ENCODE assay signal across 11 cellular contexts in genomic region chr4:7134737-7135388, GRCh38. TPM values are rescaled to one million over a fixed set of nuclear protein-coding genes. Genes with fewer than 3 reads are reported as not detected.
DNase-seq lines count a peak whose midpoint lies in the region; ATAC-seq and TF ChIP-seq lines count a peak whose summit lies in the region.
"Had no signal": no experiment of that assay in that cellular context is flagged by ENCODE, and none has a peak within 500 bp of the region (broad histone marks: within the 10 kb centered on the region; RNA-seq: fewer than 3 reads in every experiment).

No MANE protein-coding gene starts in this region.

- peaks cover 11% of the 10 kb centered on the region for H3K9me3 Mint-ChIP-seq in glutamatergic neuron (ENCODE audit: unreplicated experiment)

- no peaks in the 10 kb centered on the region for H3K27me3 ChIP-seq in A673 (replicated peaks; ENCODE audit: insufficient read depth, low read depth, low read length, poor library complexity)
- no peaks in the 10 kb centered on the region for H3K27me3 ChIP-seq in breast epithelium

- ATAC-seq in HG02763 (IDR thresholded peaks at IDR 0.05; ENCODE audit: unreplicated experiment) (no peak), GM18907 (IDR thresholded peaks at IDR 0.05; ENCODE audit: unreplicated experiment) (no peak)

- TF ChIP-seq CTCF in A673 (conservative IDR thresholded peaks at IDR 0.05; ENCODE audit: low read depth, low read length) (no peak), breast epithelium (IDR thresholded peaks at IDR 0.05) (no peak), glutamatergic neuron (IDR thresholded peaks at IDR 0.05; ENCODE audit: partially characterized antibody, unreplicated experiment) (no peak)

- H3K9me3 ChIP-seq in A673 (ENCODE audit: low read depth, low read length, poor library complexity, severe bottlenecking) (peaks cover 4% of the 10 kb centered on the region), breast epithelium (no peaks in the 10 kb centered on the region)

- H3K36me3 Mint-ChIP-seq in glutamatergic neuron (ENCODE audit: unreplicated experiment), result peaks cover 5% of the 10 kb centered on the region

- no TSS peak for BruUV-seq in A673 (replicated peaks; lab: Mats Ljungman, UMichigan)

- POLR2A ChIA-PET in A673 (lab: Charles Lee; ENCODE audit: low non-redundant PET), result no interaction called here

- peaks cover 3% of the 10 kb centered on the region for H3K27me3 Mint-ChIP-seq in glutamatergic neuron (ENCODE audit: unreplicated experiment)

- no peak overlapping the region for H3K27ac ChIP-seq in A673 (ENCODE audit: low read depth, low read length, poor library complexity, severe bottlenecking)
- H3K27ac ChIP-seq in breast epithelium, result peak overlapping the region; percentile 15 to 71

- H3K4me3 ChIP-seq in A673 (ENCODE audit: low read depth, low read length, poor library complexity, severe bottlenecking) (no peak overlapping the region), breast epithelium (no peak overlapping the region)

- H3K4me1 Mint-ChIP-seq in glutamatergic neuron (ENCODE audit: low read depth, unreplicated experiment), result no peaks in the 10 kb centered on the region
- H3K4me1 Mint-ChIP-seq: activated B cell treated with CpG ODN at 0.5 μM for 24 hours had no signal

- CTCF ChIA-PET in A673 (lab: Charles Lee), result no interaction called here

- DNase-seq in A673 (ENCODE audit: low spot score) (peak; percentile 30), HS-27A (ENCODE audit: low read depth) (peak; percentile 82), breast epithelium (ENCODE audit: low spot score in 2 of 2) (peak in 1 of 2 donors; percentile 64), midbrain (lab: John Stamatoyannopoulos, UW) (peak; percentile 2), glutamatergic neuron (no peak)
- no peak for DNase-seq in activated effector memory CD4-positive, alpha-beta T cell treated with anti-CD3 and anti-CD28 coated beads, Interleukin-2, amount 50 U/mL, for 16 hours
- DNase-seq: activated B cell treated with CpG ODN at 0.5 μM for 24 hours, NCI-H2029 had no signal

- H3K4me1 ChIP-seq in A673 (ENCODE audit: insufficient read depth, low read length, poor library complexity, severe bottlenecking), result no peaks in the 10 kb centered on the region
- H3K4me1 ChIP-seq in breast epithelium, result no peaks in the 10 kb centered on the region

- H3K4me3 Mint-ChIP-seq in glutamatergic neuron (ENCODE audit: unreplicated experiment), result no peak overlapping the region
- H3K4me3 Mint-ChIP-seq: activated B cell treated with CpG ODN at 0.5 μM for 24 hours; dendritic cell treated with granulocyte-macrophage colony-stimulating factor and Interleukin-4, amounts not matched to agents 40 ng/mL and 50 ng/mL, for 4 days had no signal

- intact Hi-C loops in A673 (cut with micrococcal nuclease; ENCODE audit: unreplicated experiment), result no loop called here
- intact Hi-C loops in breast epithelium (cut with DNase I; ENCODE audit: low total_unique reads), result no loop called here

- no peak overlapping the region for H3K27ac Mint-ChIP-seq in glutamatergic neuron (ENCODE audit: unreplicated experiment)
- H3K27ac Mint-ChIP-seq: activated B cell treated with CpG ODN at 0.5 μM for 24 hours; dendritic cell treated with granulocyte-macrophage colony-stimulating factor and Interleukin-4, amounts not matched to agents 40 ng/mL and 50 ng/mL, for 4 days had no signal

- H3K36me3 ChIP-seq in A673 (ENCODE audit: insufficient read depth, low read length, poor library complexity, severe bottlenecking), result no peaks in the 10 kb centered on the region
- H3K36me3 ChIP-seq in breast epithelium, result no peaks in the 10 kb centered on the region

- no peak for TF ChIP-seq POLR2A in breast epithelium (IDR thresholded peaks at IDR 0.05)

RNA-seq across cellular contexts. Expression of gene SORCS2, which starts 57.5 kb away (rescaled TPM):
- 0.04 and 0.06 TPM in 2 replicates for total RNA-seq in A673 (2021)
- 1 to 10 TPM in 1 of 3 donors, under 1 TPM in 2; 0.66 to 1.3 (median 0.80) TPM for total RNA-seq in breast epithelium
- 29.5 TPM for total RNA-seq in glutamatergic neuron (ENCODE audit: unreplicated experiment)
- total RNA-seq: activated B cell treated with CpG ODN at 0.5 μM for 24 hours had no signal

Comparison
In these comparisons a context has a peak if more than half of its experiments do, and no peak if none do; other contexts are left out.
1. DNase-seq: peak in A673 (single experiment), HS-27A (single experiment) and midbrain (single experiment); none in activated effector memory CD4-positive, alpha-beta T cell treated with anti-CD3 and anti-CD28 coated beads, Interleukin-2, amount 50 U/mL, for 16 hours (single experiment) and glutamatergic neuron (single experiment).
2. RNA of gene SORCS2, which starts 57.5 kb away (total RNA-seq): 29.5 TPM in glutamatergic neuron (single experiment); 0.66 to 1.3 TPM in breast epithelium and 0.04 to 0.06 TPM in A673; every median in the first group is over 10 times any median in the second.